ENCODE assay signal across 13 cellular contexts in genomic region chr4:11543710-11544109, GRCh38.
A peak's percentile ranks its signal among the peaks of the same experiment; 100 is the strongest.
DNase-seq lines count a peak whose midpoint lies in the region; ATAC-seq, FAIRE-seq and TF ChIP-seq lines count a peak whose summit lies in the region.
"Had no signal": no experiment of that assay in that cellular context is flagged by ENCODE, and none has a peak within 500 bp of the region (broad histone marks: within the 10 kb centered on the region; RNA-seq: fewer than 3 reads in every experiment).

No MANE protein-coding gene starts in this region.

- DNase-seq in Right ventricle myocardium superior: no peak
- no peak for DNase-seq in right atrium auricular region (ENCODE audit: low spot score)
- peak; percentile 92 for DNase-seq in bronchial epithelial cell (ENCODE audit: low read depth)
- DNase-seq in left kidney (ENCODE audit: low read depth, low spot score): peak; percentile 1
- no peak for DNase-seq in ovary
- DNase-seq in NCI-H2227 treated with DMSO at 0.1 percent for 48 hours (lab: John Stamatoyannopoulos, UW): no peak
- DNase-seq in RPMI8226: no peak
- DNase-seq: activated CD4-positive, alpha-beta T cell treated with anti-CD3 and anti-CD28 coated beads for 48 hours; activated naive CD4-positive, alpha-beta T cell treated with Interleukin-2 at 50 U/mL for 16 hours; effector CD4-positive, alpha-beta T cell; SIG-M5 had no signal

- intact Hi-C loops in Right ventricle myocardium superior (cut with DNase I): no loop called here
- intact Hi-C loops in ovary (cut with DNase I): no loop called here

- peak overlapping the region in 1 of 2 donors; percentile 34 for H3K27ac ChIP-seq in right atrium auricular region
- no peak overlapping the region for H3K27ac ChIP-seq in ovary

- 26 to 30% (median 27%) methylated on average over 2 of the region's 2 CpGs for WGBS in ovary, 3 donors

- H3K9me3 ChIP-seq in right atrium auricular region (no peaks in the 10 kb centered on the region), ovary (no peaks in the 10 kb centered on the region)

- ATAC-seq in Right ventricle myocardium superior (ENCODE audit: poor library complexity) (peak; percentile 41), GM19035 (IDR thresholded peaks at IDR 0.05; ENCODE audit: unreplicated experiment) (no peak)

- H3K27me3 ChIP-seq in right atrium auricular region (no peaks in the 10 kb centered on the region), bronchial epithelial cell (ENCODE audit: control insufficient read depth, insufficient read depth, low read length) (no peaks in the 10 kb centered on the region), ovary (no peaks in the 10 kb centered on the region)

- peaks cover 0 to 8% of the 10 kb centered on the region in 2 donors for H3K4me1 ChIP-seq in right atrium auricular region
- H3K4me1 ChIP-seq in ovary (ENCODE audit: insufficient read depth): no peaks in the 10 kb centered on the region

- FAIRE-seq in bronchial epithelial cell (lab: Jason Lieb, UNC): no peak
- FAIRE-seq: GM19239 had no signal

- TF ChIP-seq CTCF in right atrium auricular region (IDR thresholded peaks at IDR 0.05) (no peak), bronchial epithelial cell (IDR thresholded peaks at IDR 0.05; ENCODE audit: insufficient read depth, low read length, severe bottlenecking) (no peak), ovary (IDR thresholded peaks at IDR 0.05) (no peak)

- H3K36me3 ChIP-seq in right atrium auricular region (no peaks in the 10 kb centered on the region), bronchial epithelial cell (ENCODE audit: control insufficient read depth, insufficient read depth, low read length) (no peaks in the 10 kb centered on the region), ovary (no peaks in the 10 kb centered on the region)

- H3K4me3 ChIP-seq in right atrium auricular region (no peak overlapping the region), bronchial epithelial cell (ENCODE audit: low read depth, low read length) (no peak overlapping the region), ovary (no peak overlapping the region)

- no peak for TF ChIP-seq POLR2A in ovary (IDR thresholded peaks at IDR 0.05)

- TF ChIP-seq EP300 in ovary (IDR thresholded peaks at IDR 0.05): no peak

Comparison
In these comparisons a context has a peak if more than half of its experiments do, and no peak if none do; other contexts are left out.
1. DNase-seq: peak in bronchial epithelial cell (single experiment) and left kidney (single experiment); none in Right ventricle myocardium superior (single experiment), right atrium auricular region (single experiment), ovary (0 of 5), NCI-H2227 treated with DMSO at 0.1 percent for 48 hours (single experiment) and RPMI8226 (single experiment).